ENCODE assay signal across 8 cellular contexts in the genomic region with DNA sequence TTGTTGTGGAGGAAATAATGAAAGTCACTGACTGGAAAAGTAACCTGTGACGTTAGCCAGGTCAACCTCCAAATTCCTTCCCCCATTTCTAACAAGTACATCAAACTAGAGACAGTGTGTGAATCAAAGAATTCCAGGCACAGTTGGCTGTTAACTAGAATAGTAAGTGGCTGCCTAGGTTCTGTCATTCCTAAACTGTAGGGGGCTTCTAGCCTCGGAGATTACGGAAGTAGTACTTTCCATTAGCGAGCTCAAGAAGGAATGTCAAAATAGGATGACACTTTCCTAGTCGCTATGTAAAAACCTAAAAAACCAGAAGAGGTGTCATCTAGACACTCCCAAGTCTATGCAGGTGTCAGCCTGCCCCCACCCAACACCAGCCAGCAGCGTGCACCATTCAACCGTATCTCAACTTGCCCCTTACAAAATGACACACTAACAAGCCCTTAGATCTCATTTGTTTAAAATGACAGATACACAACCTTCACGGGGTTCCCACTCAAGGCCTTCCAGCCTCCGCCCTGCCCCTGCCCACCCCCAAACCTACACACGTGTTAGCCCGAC. TPM values are rescaled to one million over a fixed set of nuclear protein-coding genes. Genes with fewer than 3 reads are reported as not detected.
DNase-seq lines count a peak whose midpoint lies in the region; ATAC-seq and TF ChIP-seq lines count a peak whose summit lies in the region.

No MANE protein-coding gene starts in this region.

- CTCF ChIA-PET in OCI-LY7 (lab: Charles Lee; ENCODE audit: unreplicated experiment) = no interaction called here

- WGBS in aorta, 2 donors = 1% methylated on average over 11 of the region's 11 CpGs

- ATAC-seq in aorta (ENCODE audit: low FRiP score) = no peak

- TSS peak; percentile 78 for BruUV-seq in OCI-LY7 (replicated peaks; lab: Mats Ljungman, UMichigan)

- H3K36me3 ChIP-seq in H7 (replicated peaks; ENCODE audit: control insufficient read depth, insufficient read depth, low read length) = no peaks in the 10 kb centered on the region
- H3K36me3 ChIP-seq in OCI-LY7 (ENCODE audit: insufficient read depth, low read length) = peaks cover 37% of the 10 kb centered on the region
- H3K36me3 ChIP-seq in aorta (ENCODE audit: control insufficient read depth in 1 of 2, insufficient read depth in 2 of 2, low read length in 1 of 2) = no peaks in the 10 kb centered on the region

- H3K9me3 ChIP-seq in OCI-LY7 (ENCODE audit: low read length) (no peaks in the 10 kb centered on the region), aorta (ENCODE audit: control insufficient read depth, low read length) (no peaks in the 10 kb centered on the region)

- peak; percentile 28; the same call in 1 of the 2 replicates for TF ChIP-seq CTCF in OCI-LY7 (conservative IDR thresholded peaks at IDR 0.05; ENCODE audit: low read length)
- no peak for TF ChIP-seq CTCF in coronary artery (IDR thresholded peaks at IDR 0.05)

- peaks cover 60% of the 10 kb centered on the region for H3K79me2 ChIP-seq in OCI-LY7 (ENCODE audit: insufficient read depth, low read depth, low read length)

- DNase-seq in EH (ENCODE audit: low read depth) (peak; percentile 66), H7 (peak; percentile 75), OCI-LY7 (ENCODE audit: low spot score) (no peak), coronary artery (ENCODE audit: low spot score) (no peak), middle frontal gyrus (ENCODE audit: extremely low spot score, low spot score) (peak; percentile 5), aorta (no peak), GOT3 (lab: John Stamatoyannopoulos, UW) (no peak), NCI-H2196 treated with DMSO at 0.1 percent for 48 hours (lab: John Stamatoyannopoulos, UW; ENCODE audit: unreplicated experiment) (no peak)

- no peaks in the 10 kb centered on the region for H4K20me1 ChIP-seq in OCI-LY7 (ENCODE audit: insufficient read depth, low read length)

- POLR2A ChIA-PET in OCI-LY7 (lab: Charles Lee) = interaction anchor here (1.1 kb wide), 1 partner anchor 22 kb away, joined by 3 read pairs; no protein-coding TSS in a partner anchor

- H3K9me2 ChIP-seq in OCI-LY7 (ENCODE audit: insufficient read depth, low read length) = no peaks in the 10 kb centered on the region

- peak overlapping the region; percentile 65 for H3K4me2 ChIP-seq in OCI-LY7 (ENCODE audit: low read length)

- no peaks in the 10 kb centered on the region for H3K27me3 ChIP-seq in H7 (ENCODE audit: control insufficient read depth, insufficient read depth, low read length)
- no peaks in the 10 kb centered on the region for H3K27me3 ChIP-seq in aorta (ENCODE audit: control insufficient read depth in 1 of 2, insufficient read depth in 2 of 2, low read length in 1 of 2)

- intact Hi-C loops in OCI-LY7 (cut with micrococcal nuclease; ENCODE audit: unreplicated experiment) = loop anchor here (2.0 to 5.0 kb wide), 2 partner anchors 208 to 217 kb away; partner anchors contain the start of genes NUSAP1 and OIP5
- intact Hi-C loops in aorta (cut with DNase I) = loop anchor here (5.0 to 10.0 kb wide), 3 partner anchors 117 to 520 kb away; partner anchors contain the start of genes CHP1 (in 1 of the 2), EXD1 (in 1 of the 2) and KNL1 (in 1 of the 2)

- peak overlapping the region; percentile 86; the same call in 1 of the 2 replicates for H2AFZ ChIP-seq in OCI-LY7 (ENCODE audit: low read length)

- peaks cover 13% of the 10 kb centered on the region for H3K4me1 ChIP-seq in OCI-LY7 (ENCODE audit: insufficient read depth, low read length, poor library complexity, severe bottlenecking)
- H3K4me1 ChIP-seq in aorta (ENCODE audit: control insufficient read depth in 1 of 2, insufficient read depth in 2 of 2, low read length in 2 of 2) = no peaks in the 10 kb centered on the region

- H3K4me3 ChIP-seq in H7 (ENCODE audit: insufficient read depth, low read depth, low read length) (peak overlapping the region; percentile 85), OCI-LY7 (ENCODE audit: low read depth, low read length, poor library complexity, severe bottlenecking) (peak overlapping the region; percentile 77), coronary artery (peak overlapping the region; percentile 81), aorta (ENCODE audit: low read length in 2 of 2) (peak overlapping the region; percentile 78 to 91)

- H3K27ac ChIP-seq in OCI-LY7 (ENCODE audit: low read depth, low read length, poor library complexity, severe bottlenecking) = peak overlapping the region; percentile 74
- H3K27ac ChIP-seq in coronary artery = peak overlapping the region; percentile 96 to 98
- H3K27ac ChIP-seq in aorta (ENCODE audit: low read depth in 1 of 2, low read length in 2 of 2) = peak overlapping the region in 1 of 2 donors; percentile 66

RNA-seq across cellular contexts. Expression of gene INO80, which starts 0.9 kb away (rescaled TPM):
- 17.1 TPM in 2 replicates for total RNA-seq in H7 (2014; rRNA removed; shearing (Covaris generic))
- 31.7 and 47.1 TPM in 2 replicates for total RNA-seq in OCI-LY7 (2014; rRNA removed; shearing (Covaris generic))
- total RNA-seq in OCI-LY7 (2022) = 30.0 and 35.1 TPM in 2 replicates
- 10 to 100 TPM; 23.5 to 25.1 TPM for total RNA-seq in aorta
- polyA plus RNA-seq in aorta = 1 to 10 TPM; 6.5 to 7.3 TPM

Comparison
In these comparisons a context has a peak if more than half of its experiments do, and no peak if none do; other contexts are left out.
1. DNase-seq: peak in EH (single experiment), H7 (single experiment) and middle frontal gyrus (single experiment); none in OCI-LY7 (single experiment), coronary artery (single experiment), aorta (0 of 2), GOT3 (single experiment) and NCI-H2196 treated with DMSO at 0.1 percent for 48 hours (single experiment).
2. Peak in every context shown above with its lines, with median percentiles within 50 percentile points of each other: H3K4me3 ChIP-seq.